ENCODE assay signal across 8 cellular contexts in the genomic region with DNA sequence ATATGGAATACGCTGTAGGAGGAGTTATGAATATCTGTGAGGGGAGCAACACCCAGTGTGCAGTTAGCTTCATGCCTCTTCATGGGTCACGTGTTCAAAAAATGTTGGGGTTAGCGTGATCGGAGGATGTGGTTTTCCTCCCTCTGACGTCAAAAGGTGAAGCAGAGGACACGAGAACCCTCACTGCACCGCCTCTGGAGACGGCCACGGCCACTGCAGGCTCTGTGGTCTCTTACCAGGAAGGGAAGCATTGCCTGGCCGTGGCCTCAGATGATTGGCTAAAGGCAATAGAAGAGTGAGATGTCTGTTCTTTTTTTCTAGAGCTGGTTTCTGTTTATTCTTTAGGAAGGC. TPM values are rescaled to one million over a fixed set of nuclear protein-coding genes. Genes with fewer than 3 reads are reported as not detected.
DNase-seq lines count a peak whose midpoint lies in the region; ATAC-seq and TF ChIP-seq lines count a peak whose summit lies in the region.

No MANE protein-coding gene starts in this region.

- H3K27me3 Mint-ChIP-seq in HFFc6 (ENCODE audit: insufficient read depth), result peaks cover 26% of the 10 kb centered on the region
- peaks cover 5% of the 10 kb centered on the region for H3K27me3 Mint-ChIP-seq in activated CD4-positive, alpha-beta memory T cell treated with anti-CD3 and anti-CD28 coated beads for 36 hours

- H3K27ac Mint-ChIP-seq in HFFc6, result peak overlapping the region; percentile 23; the same call in 1 of the 2 replicates
- H3K27ac Mint-ChIP-seq in activated CD4-positive, alpha-beta memory T cell treated with anti-CD3 and anti-CD28 coated beads for 36 hours, result peak overlapping the region; percentile 62

- peak; percentile 8 for ATAC-seq in esophagus mucosa
- ATAC-seq in GM18868 (IDR thresholded peaks at IDR 0.05; ENCODE audit: unreplicated experiment), result no peak

- DNase-seq in HFFc6, result peak; percentile 58
- peak; percentile 85 for DNase-seq in activated CD4-positive, alpha-beta memory T cell treated with anti-CD3 and anti-CD28 coated beads for 36 hours
- DNase-seq in stimulated activated CD4-positive, alpha-beta T cell treated with anti-CD3 and anti-CD28 coated beads, Interleukin-4, amount 100 ng/mL, for 24 hours, result peak; percentile 57
- DNase-seq in islet precursor cell, result no peak
- no peak for DNase-seq in dedifferentiated amniotic fluid mesenchymal stem cell (ENCODE audit: extremely low spot score)
- DNase-seq in NCI-H510A treated with DMSO at 0.1 percent for 48 hours (lab: John Stamatoyannopoulos, UW), result no peak

- intact Hi-C loops in activated CD4-positive, alpha-beta memory T cell treated with anti-CD3 and anti-CD28 coated beads for 36 hours (cut with micrococcal nuclease), result loop anchor here (5.0 to 10.0 kb wide), 2 partner anchors 281 to 397 kb away; a partner anchor contains a TSS

- H3K36me3 Mint-ChIP-seq in HFFc6 (ENCODE audit: low read depth), result no peaks in the 10 kb centered on the region
- peaks cover 6% of the 10 kb centered on the region for H3K36me3 Mint-ChIP-seq in activated CD4-positive, alpha-beta memory T cell treated with anti-CD3 and anti-CD28 coated beads for 36 hours

- no peaks in the 10 kb centered on the region for H3K9me3 Mint-ChIP-seq in HFFc6
- peaks cover 7% of the 10 kb centered on the region for H3K9me3 Mint-ChIP-seq in activated CD4-positive, alpha-beta memory T cell treated with anti-CD3 and anti-CD28 coated beads for 36 hours

- no peak for TF ChIP-seq CTCF in HFFc6 (IDR thresholded peaks at IDR 0.05)

- POLR2A ChIA-PET in activated CD4-positive, alpha-beta memory T cell treated with anti-CD3 and anti-CD28 coated beads for 36 hours (lab: Charles Lee), result interaction anchor here (1.0 kb wide), 1 partner anchor 82 kb away, joined by 3 read pairs; a partner anchor contains a TSS

- peaks cover 29% of the 10 kb centered on the region for H3K4me1 Mint-ChIP-seq in HFFc6 (ENCODE audit: low read depth)
- peaks cover 55% of the 10 kb centered on the region for H3K4me1 Mint-ChIP-seq in activated CD4-positive, alpha-beta memory T cell treated with anti-CD3 and anti-CD28 coated beads for 36 hours (ENCODE audit: low read depth)

- H3K4me3 Mint-ChIP-seq in HFFc6, result no peak overlapping the region
- H3K4me3 Mint-ChIP-seq in activated CD4-positive, alpha-beta memory T cell treated with anti-CD3 and anti-CD28 coated beads for 36 hours, result peak overlapping the region; percentile 17

- CTCF ChIA-PET in activated CD4-positive, alpha-beta memory T cell treated with anti-CD3 and anti-CD28 coated beads for 36 hours (lab: Charles Lee), result interaction anchor here (1.2 to 2.1 kb wide), 4 partner anchors 31 to 109 kb away, joined by 3 to 8 read pairs (median 4); a partner anchor contains a TSS

RNA-seq across cellular contexts. Expression of a gene that starts 28.9 kb away (rescaled TPM):
- total RNA-seq in HFFc6 (2021; fragmentation: NEBNext Ultra II Directional; extraction: Animal tissue kit (Norgen Biotek cat#: 25700)), result not detected
- total RNA-seq in activated CD4-positive, alpha-beta memory T cell treated with anti-CD3 and anti-CD28 coated beads for 36 hours, result not detected
- total RNA-seq in esophagus mucosa, result not detected

RNA-seq across cellular contexts. Expression of a gene that starts 29.0 kb away (rescaled TPM):
- total RNA-seq in HFFc6 (2021; fragmentation: NEBNext Ultra II Directional; extraction: Animal tissue kit (Norgen Biotek cat#: 25700)), result 10 to 100 TPM; 38.1 to 52.0 (median 47.8) TPM
- 10 to 100 TPM; 57.6 to 69.8 TPM for total RNA-seq in activated CD4-positive, alpha-beta memory T cell treated with anti-CD3 and anti-CD28 coated beads for 36 hours
- 39.6 TPM for total RNA-seq in esophagus mucosa

Comparison
In these comparisons a context has a peak if more than half of its experiments do, and no peak if none do; other contexts are left out.
1. DNase-seq: peak in HFFc6 (single experiment), activated CD4-positive, alpha-beta memory T cell treated with anti-CD3 and anti-CD28 coated beads for 36 hours (single experiment) and stimulated activated CD4-positive, alpha-beta T cell treated with anti-CD3 and anti-CD28 coated beads, Interleukin-4, amount 100 ng/mL, for 24 hours (single experiment); none in islet precursor cell (single experiment), dedifferentiated amniotic fluid mesenchymal stem cell (single experiment) and NCI-H510A treated with DMSO at 0.1 percent for 48 hours (single experiment).